ENCODE assay signal across 8 cellular contexts in genomic region chr1:110780600-110781484, GRCh38.
DNase-seq lines count a peak whose midpoint lies in the region; ATAC-seq, FAIRE-seq and TF ChIP-seq lines count a peak whose summit lies in the region.

No MANE protein-coding gene starts in this region.

- no peak overlapping the region for H3K27ac Mint-ChIP-seq in WTC11

- DNase-seq in NCI-H2171 (lab: John Stamatoyannopoulos, UW) (peak; percentile 63), WTC11 (ENCODE audit: low spot score) (peak; percentile 79), cardiac fibroblast (ENCODE audit: low read depth in 2 of 2) (peak; percentile 76 to 80), keratinocyte (ENCODE audit: low read depth, low spot score) (peak; percentile 42)
- peak; percentile 80 for DNase-seq in stimulated activated CD4-positive, alpha-beta T cell treated with anti-CD3 and anti-CD28 coated beads, Interleukin-1b, Interleukin-23, amount 100 ng/mL, for 48 hours

- no peaks in the 10 kb centered on the region for H3K36me3 Mint-ChIP-seq in WTC11

- peaks cover 11% of the 10 kb centered on the region for H3K4me1 Mint-ChIP-seq in WTC11

- CTCF ChIA-PET in WTC11 (lab: Charles Lee): interaction anchor here (0.6 to 6.7 kb wide), 54 partner anchors 8 to 619 kb away, joined by 3 to 135 read pairs (median 5); partner anchors contain the start of genes KCNA2 and KCNA3

- H3K27me3 ChIP-seq in keratinocyte (ENCODE audit: control insufficient read depth, extremely low read depth, insufficient read depth, low read length): no peaks in the 10 kb centered on the region

- no peaks in the 10 kb centered on the region for H3K9me3 ChIP-seq in keratinocyte (ENCODE audit: control insufficient read depth, low read depth, low read length)

- dilution Hi-C loops in keratinocyte (cut with MboI; ENCODE audit: extremely low pct_ligation_motif_present, low sequenced_read_pairs): no loop called here

- no peaks in the 10 kb centered on the region for H4K20me1 ChIP-seq in keratinocyte (ENCODE audit: control insufficient read depth, extremely low read depth, insufficient read depth, low read length)

- H3K4me3 Mint-ChIP-seq in WTC11: peak overlapping the region; percentile 74

- H3K9me1 ChIP-seq in keratinocyte (ENCODE audit: control insufficient read depth, extremely low read depth, insufficient read depth, low read length): no peaks in the 10 kb centered on the region

- FAIRE-seq in keratinocyte (lab: Jason Lieb, UNC): no peak

- H3K27ac ChIP-seq in 22Rv1 (no peak overlapping the region), keratinocyte (ENCODE audit: control insufficient read depth, insufficient read depth, low read length) (no peak overlapping the region)

- H3K4me3 ChIP-seq in cardiac fibroblast (replicated peaks in 1 of 2; ENCODE audit: low read depth in 2 of 2, low read length in 2 of 2): no peak overlapping the region
- H3K4me3 ChIP-seq in keratinocyte (ENCODE audit: control insufficient read depth in 2 of 3, extremely low read depth in 1 of 3, insufficient read depth in 2 of 3, low read depth in 1 of 3, low read length in 3 of 3): no peak overlapping the region

- H3K79me2 ChIP-seq in keratinocyte (ENCODE audit: control insufficient read depth, insufficient read depth, low read length): no peaks in the 10 kb centered on the region

- peaks cover 8% of the 10 kb centered on the region for H3K4me1 ChIP-seq in keratinocyte (ENCODE audit: control insufficient read depth, extremely low read depth, insufficient read depth, low read length)

- TF ChIP-seq CTCF in 22Rv1 (IDR thresholded peaks at IDR 0.05): peak; percentile 92
- TF ChIP-seq CTCF in WTC11 (IDR thresholded peaks at IDR 0.05): peak; percentile 91
- peak; percentile 69 for TF ChIP-seq CTCF in cardiac fibroblast (IDR thresholded peaks at IDR 0.05; ENCODE audit: low read depth, low read length)
- TF ChIP-seq CTCF in keratinocyte (optimal IDR thresholded peaks at IDR 0.05 in 1 of 3, IDR thresholded peaks at IDR 0.05 in 1 of 3, conservative IDR thresholded peaks at IDR 0.05 in 1 of 3; ENCODE audit: extremely low read depth in 1 of 3, insufficient read depth in 2 of 3, low read length in 3 of 3): peak; percentile 84 to 93 (median 85)

- ATAC-seq in GM18502 (IDR thresholded peaks at IDR 0.05; ENCODE audit: poor library complexity, unreplicated experiment): peak; percentile 63
- ATAC-seq in WTC11: peak; percentile 87
- no peak for ATAC-seq in GM18868 (IDR thresholded peaks at IDR 0.05; ENCODE audit: unreplicated experiment)

- POLR2A ChIA-PET in WTC11 (lab: Charles Lee): no interaction called here

- H3K9me3 Mint-ChIP-seq in WTC11: no peaks in the 10 kb centered on the region

- no peaks in the 10 kb centered on the region for H3K36me3 ChIP-seq in keratinocyte (ENCODE audit: control insufficient read depth in 2 of 2, extremely low read depth in 1 of 2, insufficient read depth in 2 of 2, low read length in 2 of 2)

- no peak overlapping the region for H3K9ac ChIP-seq in keratinocyte (ENCODE audit: control insufficient read depth, extremely low read depth, insufficient read depth, low read length)

- no peak overlapping the region for H3K4me2 ChIP-seq in keratinocyte (ENCODE audit: control insufficient read depth, extremely low read depth, insufficient read depth, low read depth, low read length)

- H2AFZ ChIP-seq in keratinocyte (ENCODE audit: control insufficient read depth, low read length): no peak overlapping the region

- H3K27me3 Mint-ChIP-seq in WTC11 (ENCODE audit: low read depth): peaks cover 39% of the 10 kb centered on the region

TF ChIP-seq in WTC11, 78 proteins besides CTCF, POLR2A, EP300 and RAD21:
- TF ChIP-seq MAX (CRISPR knock-in tag; IDR thresholded peaks at IDR 0.05) (0 out of 2 replicates have a peak, but pooled peaks have one; percentile 58), E2F1 (CRISPR knock-in tag; IDR thresholded peaks at IDR 0.05) (no peak)
- TF ChIP-seq, protein P1, sequence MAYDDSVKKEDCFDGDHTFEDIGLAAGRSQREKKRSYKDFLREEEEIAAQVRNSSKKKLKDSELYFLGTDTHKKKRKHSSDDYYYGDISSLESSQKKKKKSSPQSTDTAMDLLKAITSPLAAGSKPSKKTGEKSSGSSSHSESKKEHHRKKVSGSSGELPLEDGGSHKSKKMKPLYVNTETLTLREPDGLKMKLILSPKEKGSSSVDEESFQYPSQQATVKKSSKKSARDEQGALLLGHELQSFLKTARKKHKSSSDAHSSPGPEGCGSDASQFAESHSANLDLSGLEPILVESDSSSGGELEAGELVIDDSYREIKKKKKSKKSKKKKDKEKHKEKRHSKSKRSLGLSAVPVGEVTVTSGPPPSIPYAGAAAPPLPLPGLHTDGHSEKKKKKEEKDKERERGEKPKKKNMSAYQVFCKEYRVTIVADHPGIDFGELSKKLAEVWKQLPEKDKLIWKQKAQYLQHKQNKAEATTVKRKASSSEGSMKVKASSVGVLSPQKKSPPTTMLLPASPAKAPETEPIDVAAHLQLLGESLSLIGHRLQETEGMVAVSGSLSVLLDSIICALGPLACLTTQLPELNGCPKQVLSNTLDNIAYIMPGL (CRISPR knock-in tag; IDR thresholded peaks at IDR 0.05): peak; percentile 86
